ENCODE assay signal across 8 cellular contexts in genomic region chr10:78657622-78658165, GRCh38.
DNase-seq lines count a peak whose midpoint lies in the region; ATAC-seq and TF ChIP-seq lines count a peak whose summit lies in the region.

No MANE protein-coding gene starts in this region.

- no peaks in the 10 kb centered on the region for H3K36me3 Mint-ChIP-seq in neural crest cell (ENCODE audit: low read depth)

- POLR2A ChIA-PET in PC-9 (lab: Charles Lee; ENCODE audit: unreplicated experiment), result no interaction called here

- no peaks in the 10 kb centered on the region for H3K9me2 ChIP-seq in PC-9 (ENCODE audit: insufficient read depth)

- H3K4me3 ChIP-seq in PC-9 (no peak overlapping the region), fibroblast of pulmonary artery (replicated peaks; ENCODE audit: low read depth, low read length) (no peak overlapping the region)

- H3F3A ChIP-seq in PC-9 (ENCODE audit: insufficient read depth, low read depth), result no peaks in the 10 kb centered on the region

- no peak overlapping the region for H2AFZ ChIP-seq in PC-9

- DNase-seq in GM03348 (ENCODE audit: low spot score) (peak; percentile 86), PC-9 (peak; percentile 40 to 77), fibroblast of pulmonary artery (ENCODE audit: low read depth) (peak; percentile 70), neural crest cell (ENCODE audit: low read depth, low spot score) (peak; percentile 78)
- DNase-seq in activated T-cell treated with anti-CD3 and anti-CD28 coated beads, Interleukin-2, amount 50 U/mL, for 48 hours, result peak; percentile 79 to 81
- peak; percentile 64 to 66 for DNase-seq in stimulated activated naive CD8-positive, alpha-beta T cell treated with anti-CD3 and anti-CD28 coated beads, Interleukin-15, amount 100 ng/mL, for 72 hours

- no peaks in the 10 kb centered on the region for H4K20me1 ChIP-seq in PC-9 (ENCODE audit: insufficient read depth)

- H3K27ac Mint-ChIP-seq in neural crest cell (ENCODE audit: unreplicated experiment), result peak overlapping the region; percentile 72
- H3K27ac Mint-ChIP-seq in stimulated activated naive CD8-positive, alpha-beta T cell treated with anti-CD3 and anti-CD28 coated beads, Interleukin-15, amount 100 ng/mL, for 72 hours, result no peak overlapping the region

- no peak overlapping the region for H3K4me3 Mint-ChIP-seq in neural crest cell
- H3K4me3 Mint-ChIP-seq in stimulated activated naive CD8-positive, alpha-beta T cell treated with anti-CD3 and anti-CD28 coated beads, Interleukin-15, amount 100 ng/mL, for 72 hours, result no peak overlapping the region

- peaks cover 13% of the 10 kb centered on the region for H3K4me1 ChIP-seq in PC-9 (replicated peaks; ENCODE audit: insufficient read depth)

- H3K9me3 ChIP-seq in PC-9 (ENCODE audit: insufficient read depth, low read depth), result no peaks in the 10 kb centered on the region

- intact Hi-C loops in PC-9 (cut with micrococcal nuclease; ENCODE audit: unreplicated experiment), result loop anchor here (2.0 to 10.0 kb wide), 6 partner anchors 59 to 613 kb away; partner anchors contain the start of gene ZMIZ1

- BruUV-seq in PC-9 (replicated peaks; lab: Mats Ljungman, UMichigan), result no TSS peak

- H3K9me3 Mint-ChIP-seq in neural crest cell, result no peaks in the 10 kb centered on the region
- no peaks in the 10 kb centered on the region for H3K9me3 Mint-ChIP-seq in stimulated activated naive CD8-positive, alpha-beta T cell treated with anti-CD3 and anti-CD28 coated beads, Interleukin-15, amount 100 ng/mL, for 72 hours

- no peak overlapping the region for H3K27ac ChIP-seq in PC-9

- H3K4me1 Mint-ChIP-seq in neural crest cell, result peaks cover 16% of the 10 kb centered on the region
- no peaks in the 10 kb centered on the region for H3K4me1 Mint-ChIP-seq in stimulated activated naive CD8-positive, alpha-beta T cell treated with anti-CD3 and anti-CD28 coated beads, Interleukin-15, amount 100 ng/mL, for 72 hours

- ATAC-seq in HG03520 (IDR thresholded peaks at IDR 0.05; ENCODE audit: unreplicated experiment), result peak; percentile 63
- peak; percentile 86 for ATAC-seq in stimulated activated naive CD8-positive, alpha-beta T cell treated with anti-CD3 and anti-CD28 coated beads, Interleukin-15, amount 100 ng/mL, for 72 hours
- ATAC-seq in GM21825 (IDR thresholded peaks at IDR 0.05; ENCODE audit: unreplicated experiment), result no peak

- TF ChIP-seq CTCF in PC-9 (conservative IDR thresholded peaks at IDR 0.05) (peak; percentile 83), fibroblast of pulmonary artery (IDR thresholded peaks at IDR 0.05; ENCODE audit: low read length, missing control alignments) (peak; percentile 87), neural crest cell (conservative IDR thresholded peaks at IDR 0.05) (peak; percentile 73)

- CTCF ChIA-PET in PC-9 (lab: Charles Lee), result interaction anchor here (0.5 to 1.2 kb wide), 3 partner anchors 410 to 638 kb away, joined by 3 read pairs; no protein-coding TSS in a partner anchor

- H3K4me2 ChIP-seq in PC-9, result no peak overlapping the region

- peaks cover 6% of the 10 kb centered on the region; the same call in 1 of the 2 replicates for H3K27me3 ChIP-seq in PC-9 (ENCODE audit: insufficient read depth, low read depth)

- H3K79me2 ChIP-seq in PC-9 (ENCODE audit: low read depth), result no peaks in the 10 kb centered on the region

- H3K27me3 Mint-ChIP-seq in neural crest cell (ENCODE audit: low read depth), result no peaks in the 10 kb centered on the region
- H3K27me3 Mint-ChIP-seq in stimulated activated naive CD8-positive, alpha-beta T cell treated with anti-CD3 and anti-CD28 coated beads, Interleukin-15, amount 100 ng/mL, for 72 hours, result peaks cover 38% of the 10 kb centered on the region

- no peaks in the 10 kb centered on the region for H3K36me3 ChIP-seq in PC-9 (ENCODE audit: low read depth)
